ENCODE assay signal across 8 cellular contexts in genomic region chr3:186772886-186773417, GRCh38. TPM values are rescaled to one million over a fixed set of nuclear protein-coding genes. Genes with fewer than 3 reads are reported as not detected.
DNase-seq lines count a peak whose midpoint lies in the region; ATAC-seq, FAIRE-seq and TF ChIP-seq lines count a peak whose summit lies in the region.

No MANE protein-coding gene starts in this region.

- H3K36me3 ChIP-seq in GM06990 (ENCODE audit: control insufficient read depth, insufficient read depth, low read length): no peaks in the 10 kb centered on the region
- H3K36me3 ChIP-seq in pancreas: no peaks in the 10 kb centered on the region

- H3K27ac ChIP-seq in pancreas: no peak overlapping the region

- H3K27me3 Mint-ChIP-seq in type B pancreatic cell: peaks cover 8% of the 10 kb centered on the region

- WGBS in pancreas, 2 donors: 36 to 37% methylated on average over 19 of the region's 19 CpGs

- TF ChIP-seq CTCF in GM06990 (IDR thresholded peaks at IDR 0.05; ENCODE audit: insufficient read depth, low read length, poor library complexity, severe bottlenecking): no peak
- TF ChIP-seq CTCF in pancreas (IDR thresholded peaks at IDR 0.05): no peak
- no peak for TF ChIP-seq CTCF in type B pancreatic cell (conservative IDR thresholded peaks at IDR 0.05)

- H3K4me3 Mint-ChIP-seq in type B pancreatic cell: peak overlapping the region; percentile 76

- H3K4me1 Mint-ChIP-seq in type B pancreatic cell (ENCODE audit: unreplicated experiment): no peaks in the 10 kb centered on the region

- H3K9me3 Mint-ChIP-seq in type B pancreatic cell: no peaks in the 10 kb centered on the region

- no peaks in the 10 kb centered on the region for H3K4me1 ChIP-seq in pancreas

- ATAC-seq in GM21717 (IDR thresholded peaks at IDR 0.05; ENCODE audit: unreplicated experiment) (peak; percentile 82), pancreas (peak; percentile 64 to 95 (median 88))

- no peaks in the 10 kb centered on the region for H3K27me3 ChIP-seq in GM06990 (replicated peaks; ENCODE audit: control insufficient read depth, insufficient read depth, low read length)
- H3K27me3 ChIP-seq in pancreas: no peaks in the 10 kb centered on the region

- H3K36me3 Mint-ChIP-seq in type B pancreatic cell: no peaks in the 10 kb centered on the region

- peak overlapping the region; percentile 63 for H3K4me3 ChIP-seq in GM06990 (replicated peaks; ENCODE audit: low read depth, low read length)
- H3K4me3 ChIP-seq in pancreas: peak overlapping the region in 3 of 4 donors; percentile 8 to 45 (median 30)

- H3K27ac Mint-ChIP-seq in type B pancreatic cell: no peak overlapping the region

- intact Hi-C loops in pancreas (cut with DNase I): no loop called here

- FAIRE-seq in frontal cortex (lab: Jason Lieb, UNC): no peak
- FAIRE-seq in pancreas (lab: Jason Lieb, UNC): no peak

- no peaks in the 10 kb centered on the region for H3K9me3 ChIP-seq in pancreas

- DNase-seq in GM06990 (ENCODE audit: extremely low read depth, insufficient read length): peak; percentile 85
- DNase-seq in NAMALWA (ENCODE audit: low spot score): peak; percentile 90
- peak; percentile 41 to 51 for DNase-seq in activated T-helper 1 cell treated with anti-CD3 and anti-CD28 coated beads, Interleukin-2, amount 50 U/mL, for 16 hours (ENCODE audit: low read depth in 1 of 2, low spot score in 1 of 2)
- DNase-seq in frontal cortex (ENCODE audit: low spot score in 2 of 2): peak; percentile 48 to 65
- peak; percentile 19 to 78 (median 52) for DNase-seq in pancreas
- DNase-seq in type B pancreatic cell (ENCODE audit: extremely low spot score, unreplicated experiment): no peak
- no peak for DNase-seq in NCI-H2196 (lab: John Stamatoyannopoulos, UW; ENCODE audit: unreplicated experiment)

RNA-seq across cellular contexts. Expression of gene EIF4A2, which starts 10.4 kb away (rescaled TPM):
- total RNA-seq in frontal cortex: 1,507 TPM
- total RNA-seq in pancreas: 100 to 1,000 TPM; 209 to 308 (median 242) TPM
- 100 to 1,000 TPM; 276 to 402 TPM for polyA plus RNA-seq in pancreas
- total RNA-seq in type B pancreatic cell (ENCODE audit: low replicate concordance): 477 and 480 TPM in 2 replicates

RNA-seq across cellular contexts. Expression of gene RFC4, which starts 33.3 kb away (rescaled TPM):
- total RNA-seq in frontal cortex (22.8 TPM), pancreas (10 to 100 TPM in 1 of 6 donors, 1 to 10 TPM in 5; 5.1 to 11.5 (median 8.0) TPM), type B pancreatic cell (ENCODE audit: low replicate concordance) (33.6 and 64.2 TPM in 2 replicates)
- 10 to 100 TPM in 1 of 2 donors, 1 to 10 TPM in 1; 7.0 to 10.9 TPM for polyA plus RNA-seq in pancreas

RNA-seq across cellular contexts. Expression of gene KNG1, which starts 55.8 kb away (rescaled TPM):
- not detected for total RNA-seq in frontal cortex
- total RNA-seq in pancreas: under 1 TPM in 2 of 6 donors, not detected in 4; 0.09 to 0.51 TPM
- under 1 TPM in 1 of 2 donors, not detected in 1; 0.14 TPM for polyA plus RNA-seq in pancreas
- not detected in 2 replicates for total RNA-seq in type B pancreatic cell (ENCODE audit: low replicate concordance)

Comparison
In these comparisons a context has a peak if more than half of its experiments do, and no peak if none do; other contexts are left out.
1. DNase-seq: peak in GM06990 (single experiment), NAMALWA (single experiment), activated T-helper 1 cell treated with anti-CD3 and anti-CD28 coated beads, Interleukin-2, amount 50 U/mL, for 16 hours (2 of 2), frontal cortex (2 of 2) and pancreas (6 of 6); none in type B pancreatic cell (single experiment) and NCI-H2196 (single experiment).